ENCODE assay signal across 1 cellular context in genomic region chr10:96512997-96513685, GRCh38.
A peak's percentile ranks its signal among the peaks of the same experiment; 100 is the strongest.
TF ChIP-seq lines count a peak whose summit lies in the region.

No MANE protein-coding gene starts in this region.

TF ChIP-seq in HepG2, 621 proteins besides CTCF, POLR2A, EP300 and RAD21 (continued from another document):
- TF ChIP-seq CSRNP1 (CRISPR knock-in tag; IDR thresholded peaks at IDR 0.05) (no peak; the same call in 1 of the 2 replicates), CCDC6 (CRISPR knock-in tag; IDR thresholded peaks at IDR 0.05) (no peak), ZNF589 (CRISPR knock-in tag; conservative IDR thresholded peaks at IDR 0.05) (peak; percentile 2; the same call in 1 of the 2 replicates), DBP (CRISPR knock-in tag; IDR thresholded peaks at IDR 0.05; ENCODE audit: not compliant biosample characterization) (peak; percentile 23), ZNF280D (CRISPR knock-in tag; IDR thresholded peaks at IDR 0.05) (no peak), MYPOP (CRISPR knock-in tag; IDR thresholded peaks at IDR 0.05) (peak; percentile 50; the same call in 1 of the 2 replicates), AGO1 (IDR thresholded peaks at IDR 0.05; ENCODE audit: low read depth, low read length, poor library complexity, severe bottlenecking) (peak; percentile 2), MAF1 (CRISPR knock-in tag; IDR thresholded peaks at IDR 0.05; ENCODE audit: borderline replicate concordance) (no peak), REL (CRISPR knock-in tag; conservative IDR thresholded peaks at IDR 0.05) (peak; percentile 38; the same call in 1 of the 2 replicates)
